1 cellular context compared by ENCODE assay signal in the genomic region with DNA sequence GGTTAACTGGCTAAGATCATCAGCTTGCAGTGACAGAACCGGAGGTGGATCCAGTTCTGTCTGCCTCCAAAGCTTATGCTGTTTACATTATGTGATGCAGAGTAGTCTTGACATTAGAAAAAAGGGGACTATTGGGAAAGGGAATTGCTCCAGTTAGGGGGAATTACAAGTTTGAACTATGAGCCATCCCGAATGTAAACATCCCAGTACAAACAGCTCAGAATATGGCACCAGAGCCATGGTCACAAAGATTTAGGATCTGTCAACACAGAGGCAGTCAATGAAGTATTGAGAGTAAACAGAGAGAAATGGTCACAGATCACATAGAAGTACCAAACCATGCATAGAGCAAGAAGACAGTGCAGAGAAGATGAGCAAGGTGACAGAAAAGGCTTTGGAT.
A peak's percentile ranks its signal among the peaks of the same experiment; 100 is the strongest.
TF ChIP-seq lines count a peak whose summit lies in the region.

No MANE protein-coding gene starts in this region.

TF ChIP-seq in HepG2, 621 proteins besides CTCF, POLR2A, EP300 and RAD21 (continued from another document and continues in another):
- TF ChIP-seq, protein P1, sequence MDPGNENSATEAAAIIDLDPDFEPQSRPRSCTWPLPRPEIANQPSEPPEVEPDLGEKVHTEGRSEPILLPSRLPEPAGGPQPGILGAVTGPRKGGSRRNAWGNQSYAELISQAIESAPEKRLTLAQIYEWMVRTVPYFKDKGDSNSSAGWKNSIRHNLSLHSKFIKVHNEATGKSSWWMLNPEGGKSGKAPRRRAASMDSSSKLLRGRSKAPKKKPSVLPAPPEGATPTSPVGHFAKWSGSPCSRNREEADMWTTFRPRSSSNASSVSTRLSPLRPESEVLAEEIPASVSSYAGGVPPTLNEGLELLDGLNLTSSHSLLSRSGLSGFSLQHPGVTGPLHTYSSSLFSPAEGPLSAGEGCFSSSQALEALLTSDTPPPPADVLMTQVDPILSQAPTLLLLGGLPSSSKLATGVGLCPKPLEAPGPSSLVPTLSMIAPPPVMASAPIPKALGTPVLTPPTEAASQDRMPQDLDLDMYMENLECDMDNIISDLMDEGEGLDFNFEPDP (CRISPR knock-in tag; conservative IDR thresholded peaks at IDR 0.05): no peak
- TF ChIP-seq, protein P2, sequence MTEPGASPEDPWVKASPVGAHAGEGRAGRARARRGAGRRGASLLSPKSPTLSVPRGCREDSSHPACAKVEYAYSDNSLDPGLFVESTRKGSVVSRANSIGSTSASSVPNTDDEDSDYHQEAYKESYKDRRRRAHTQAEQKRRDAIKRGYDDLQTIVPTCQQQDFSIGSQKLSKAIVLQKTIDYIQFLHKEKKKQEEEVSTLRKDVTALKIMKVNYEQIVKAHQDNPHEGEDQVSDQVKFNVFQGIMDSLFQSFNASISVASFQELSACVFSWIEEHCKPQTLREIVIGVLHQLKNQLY (CRISPR knock-in tag; IDR thresholded peaks at IDR 0.05): peak; percentile 86
- TF ChIP-seq AKAP8 (CRISPR knock-in tag; IDR thresholded peaks at IDR 0.05) (peak; percentile 83; the same call in 1 of the 2 replicates), PHF21A (CRISPR knock-in tag; IDR thresholded peaks at IDR 0.05) (peak; percentile 97), SIN3B (IDR thresholded peaks at IDR 0.05; ENCODE audit: low read length) (no peak), FOXM1 (CRISPR knock-in tag; IDR thresholded peaks at IDR 0.05) (no peak), FOXO1 (CRISPR knock-in tag; IDR thresholded peaks at IDR 0.05) (peak; percentile 98), NFKBIZ (CRISPR knock-in tag; IDR thresholded peaks at IDR 0.05) (peak; percentile 64; the same call in 1 of the 2 replicates), ZNF570 (CRISPR knock-in tag; IDR thresholded peaks at IDR 0.05; ENCODE audit: borderline replicate concordance) (no peak), CREM (IDR thresholded peaks at IDR 0.05) (peak; percentile 83; the same call in 1 of the 2 replicates), CREM (CRISPR knock-in tag; IDR thresholded peaks at IDR 0.05) (no peak), U2AF1 (optimal IDR thresholded peaks at IDR 0.05; ENCODE audit: low read depth, low read length) (no peak), NR2F2 (IDR thresholded peaks at IDR 0.05; ENCODE audit: borderline replicate concordance, low read depth) (peak; percentile 97), RAD51 (IDR thresholded peaks at IDR 0.05; ENCODE audit: borderline replicate concordance) (no peak), SIN3A (IDR thresholded peaks at IDR 0.05; ENCODE audit: borderline replicate concordance, low read depth, low read length) (no peak), ZNF460 (CRISPR knock-in tag; IDR thresholded peaks at IDR 0.05; ENCODE audit: borderline replicate concordance) (no peak; the same call in 1 of the 2 replicates), ZNF564 (CRISPR knock-in tag; IDR thresholded peaks at IDR 0.05) (0 out of 2 replicates have a peak, but pooled peaks have one; percentile 30), KDM5A (IDR thresholded peaks at IDR 0.05; ENCODE audit: borderline replicate concordance, low read length) (no peak), PHF8 (CRISPR knock-in tag; IDR thresholded peaks at IDR 0.05) (no peak), TP53 (CRISPR knock-in tag; conservative IDR thresholded peaks at IDR 0.05) (0 out of 2 replicates have a peak, but pooled peaks have one; percentile 71), KDM6A (CRISPR knock-in tag; IDR thresholded peaks at IDR 0.05; ENCODE audit: low read depth) (peak; percentile 90)
- TF ChIP-seq, protein P3, sequence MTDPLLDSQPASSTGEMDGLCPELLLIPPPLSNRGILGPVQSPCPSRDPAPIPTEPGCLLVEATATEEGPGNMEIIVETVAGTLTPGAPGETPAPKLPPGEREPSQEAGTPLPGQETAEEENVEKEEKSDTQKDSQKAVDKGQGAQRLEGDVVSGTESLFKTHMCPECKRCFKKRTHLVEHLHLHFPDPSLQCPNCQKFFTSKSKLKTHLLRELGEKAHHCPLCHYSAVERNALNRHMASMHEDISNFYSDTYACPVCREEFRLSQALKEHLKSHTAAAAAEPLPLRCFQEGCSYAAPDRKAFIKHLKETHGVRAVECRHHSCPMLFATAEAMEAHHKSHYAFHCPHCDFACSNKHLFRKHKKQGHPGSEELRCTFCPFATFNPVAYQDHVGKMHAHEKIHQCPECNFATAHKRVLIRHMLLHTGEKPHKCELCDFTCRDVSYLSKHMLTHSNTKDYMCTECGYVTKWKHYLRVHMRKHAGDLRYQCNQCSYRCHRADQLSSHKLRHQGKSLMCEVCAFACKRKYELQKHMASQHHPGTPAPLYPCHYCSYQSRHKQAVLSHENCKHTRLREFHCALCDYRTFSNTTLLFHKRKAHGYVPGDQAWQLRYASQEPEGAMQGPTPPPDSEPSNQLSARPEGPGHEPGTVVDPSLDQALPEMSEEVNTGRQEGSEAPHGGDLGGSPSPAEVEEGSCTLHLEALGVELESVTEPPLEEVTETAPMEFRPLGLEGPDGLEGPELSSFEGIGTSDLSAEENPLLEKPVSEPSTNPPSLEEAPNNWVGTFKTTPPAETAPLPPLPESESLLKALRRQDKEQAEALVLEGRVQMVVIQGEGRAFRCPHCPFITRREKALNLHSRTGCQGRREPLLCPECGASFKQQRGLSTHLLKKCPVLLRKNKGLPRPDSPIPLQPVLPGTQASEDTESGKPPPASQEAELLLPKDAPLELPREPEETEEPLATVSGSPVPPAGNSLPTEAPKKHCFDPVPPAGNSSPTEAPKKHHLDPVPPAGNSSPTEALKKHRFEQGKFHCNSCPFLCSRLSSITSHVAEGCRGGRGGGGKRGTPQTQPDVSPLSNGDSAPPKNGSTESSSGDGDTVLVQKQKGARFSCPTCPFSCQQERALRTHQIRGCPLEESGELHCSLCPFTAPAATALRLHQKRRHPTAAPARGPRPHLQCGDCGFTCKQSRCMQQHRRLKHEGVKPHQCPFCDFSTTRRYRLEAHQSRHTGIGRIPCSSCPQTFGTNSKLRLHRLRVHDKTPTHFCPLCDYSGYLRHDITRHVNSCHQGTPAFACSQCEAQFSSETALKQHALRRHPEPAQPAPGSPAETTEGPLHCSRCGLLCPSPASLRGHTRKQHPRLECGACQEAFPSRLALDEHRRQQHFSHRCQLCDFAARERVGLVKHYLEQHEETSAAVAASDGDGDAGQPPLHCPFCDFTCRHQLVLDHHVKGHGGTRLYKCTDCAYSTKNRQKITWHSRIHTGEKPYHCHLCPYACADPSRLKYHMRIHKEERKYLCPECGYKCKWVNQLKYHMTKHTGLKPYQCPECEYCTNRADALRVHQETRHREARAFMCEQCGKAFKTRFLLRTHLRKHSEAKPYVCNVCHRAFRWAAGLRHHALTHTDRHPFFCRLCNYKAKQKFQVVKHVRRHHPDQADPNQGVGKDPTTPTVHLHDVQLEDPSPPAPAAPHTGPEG (CRISPR knock-in tag; IDR thresholded peaks at IDR 0.05): 0 out of 2 replicates have a peak, but pooled peaks have one; percentile 73
- TF ChIP-seq, protein P4, sequence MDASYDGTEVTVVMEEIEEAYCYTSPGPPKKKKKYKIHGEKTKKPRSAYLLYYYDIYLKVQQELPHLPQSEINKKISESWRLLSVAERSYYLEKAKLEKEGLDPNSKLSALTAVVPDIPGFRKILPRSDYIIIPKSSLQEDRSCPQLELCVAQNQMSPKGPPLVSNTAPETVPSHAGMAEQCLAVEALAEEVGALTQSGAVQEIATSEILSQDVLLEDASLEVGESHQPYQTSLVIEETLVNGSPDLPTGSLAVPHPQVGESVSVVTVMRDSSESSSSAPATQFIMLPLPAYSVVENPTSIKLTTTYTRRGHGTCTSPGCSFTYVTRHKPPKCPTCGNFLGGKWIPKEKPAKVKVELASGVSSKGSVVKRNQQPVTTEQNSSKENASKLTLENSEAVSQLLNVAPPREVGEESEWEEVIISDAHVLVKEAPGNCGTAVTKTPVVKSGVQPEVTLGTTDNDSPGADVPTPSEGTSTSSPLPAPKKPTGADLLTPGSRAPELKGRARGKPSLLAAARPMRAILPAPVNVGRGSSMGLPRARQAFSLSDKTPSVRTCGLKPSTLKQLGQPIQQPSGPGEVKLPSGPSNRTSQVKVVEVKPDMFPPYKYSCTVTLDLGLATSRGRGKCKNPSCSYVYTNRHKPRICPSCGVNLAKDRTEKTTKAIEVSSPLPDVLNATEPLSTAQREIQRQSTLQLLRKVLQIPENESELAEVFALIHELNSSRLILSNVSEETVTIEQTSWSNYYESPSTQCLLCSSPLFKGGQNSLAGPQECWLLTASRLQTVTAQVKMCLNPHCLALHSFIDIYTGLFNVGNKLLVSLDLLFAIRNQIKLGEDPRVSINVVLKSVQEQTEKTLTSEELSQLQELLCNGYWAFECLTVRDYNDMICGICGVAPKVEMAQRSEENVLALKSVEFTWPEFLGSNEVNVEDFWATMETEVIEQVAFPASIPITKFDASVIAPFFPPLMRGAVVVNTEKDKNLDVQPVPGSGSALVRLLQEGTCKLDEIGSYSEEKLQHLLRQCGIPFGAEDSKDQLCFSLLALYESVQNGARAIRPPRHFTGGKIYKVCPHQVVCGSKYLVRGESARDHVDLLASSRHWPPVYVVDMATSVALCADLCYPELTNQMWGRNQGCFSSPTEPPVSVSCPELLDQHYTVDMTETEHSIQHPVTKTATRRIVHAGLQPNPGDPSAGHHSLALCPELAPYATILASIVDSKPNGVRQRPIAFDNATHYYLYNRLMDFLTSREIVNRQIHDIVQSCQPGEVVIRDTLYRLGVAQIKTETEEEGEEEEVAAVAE (CRISPR knock-in tag; IDR thresholded peaks at IDR 0.05; ENCODE audit: borderline replicate concordance): peak; percentile 78; the same call in 1 of the 2 replicates
- TF ChIP-seq, protein P5, sequence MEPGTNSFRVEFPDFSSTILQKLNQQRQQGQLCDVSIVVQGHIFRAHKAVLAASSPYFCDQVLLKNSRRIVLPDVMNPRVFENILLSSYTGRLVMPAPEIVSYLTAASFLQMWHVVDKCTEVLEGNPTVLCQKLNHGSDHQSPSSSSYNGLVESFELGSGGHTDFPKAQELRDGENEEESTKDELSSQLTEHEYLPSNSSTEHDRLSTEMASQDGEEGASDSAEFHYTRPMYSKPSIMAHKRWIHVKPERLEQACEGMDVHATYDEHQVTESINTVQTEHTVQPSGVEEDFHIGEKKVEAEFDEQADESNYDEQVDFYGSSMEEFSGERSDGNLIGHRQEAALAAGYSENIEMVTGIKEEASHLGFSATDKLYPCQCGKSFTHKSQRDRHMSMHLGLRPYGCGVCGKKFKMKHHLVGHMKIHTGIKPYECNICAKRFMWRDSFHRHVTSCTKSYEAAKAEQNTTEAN (CRISPR knock-in tag; conservative IDR thresholded peaks at IDR 0.05): peak; percentile 58; the same call in 1 of the 2 replicates
- TF ChIP-seq, protein P6, sequence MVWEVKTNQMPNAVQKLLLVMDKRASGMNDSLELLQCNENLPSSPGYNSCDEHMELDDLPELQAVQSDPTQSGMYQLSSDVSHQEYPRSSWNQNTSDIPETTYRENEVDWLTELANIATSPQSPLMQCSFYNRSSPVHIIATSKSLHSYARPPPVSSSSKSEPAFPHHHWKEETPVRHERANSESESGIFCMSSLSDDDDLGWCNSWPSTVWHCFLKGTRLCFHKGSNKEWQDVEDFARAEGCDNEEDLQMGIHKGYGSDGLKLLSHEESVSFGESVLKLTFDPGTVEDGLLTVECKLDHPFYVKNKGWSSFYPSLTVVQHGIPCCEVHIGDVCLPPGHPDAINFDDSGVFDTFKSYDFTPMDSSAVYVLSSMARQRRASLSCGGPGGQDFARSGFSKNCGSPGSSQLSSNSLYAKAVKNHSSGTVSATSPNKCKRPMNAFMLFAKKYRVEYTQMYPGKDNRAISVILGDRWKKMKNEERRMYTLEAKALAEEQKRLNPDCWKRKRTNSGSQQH (CRISPR knock-in tag; IDR thresholded peaks at IDR 0.05; ENCODE audit: low read depth): no peak
- TF ChIP-seq, protein P7, sequence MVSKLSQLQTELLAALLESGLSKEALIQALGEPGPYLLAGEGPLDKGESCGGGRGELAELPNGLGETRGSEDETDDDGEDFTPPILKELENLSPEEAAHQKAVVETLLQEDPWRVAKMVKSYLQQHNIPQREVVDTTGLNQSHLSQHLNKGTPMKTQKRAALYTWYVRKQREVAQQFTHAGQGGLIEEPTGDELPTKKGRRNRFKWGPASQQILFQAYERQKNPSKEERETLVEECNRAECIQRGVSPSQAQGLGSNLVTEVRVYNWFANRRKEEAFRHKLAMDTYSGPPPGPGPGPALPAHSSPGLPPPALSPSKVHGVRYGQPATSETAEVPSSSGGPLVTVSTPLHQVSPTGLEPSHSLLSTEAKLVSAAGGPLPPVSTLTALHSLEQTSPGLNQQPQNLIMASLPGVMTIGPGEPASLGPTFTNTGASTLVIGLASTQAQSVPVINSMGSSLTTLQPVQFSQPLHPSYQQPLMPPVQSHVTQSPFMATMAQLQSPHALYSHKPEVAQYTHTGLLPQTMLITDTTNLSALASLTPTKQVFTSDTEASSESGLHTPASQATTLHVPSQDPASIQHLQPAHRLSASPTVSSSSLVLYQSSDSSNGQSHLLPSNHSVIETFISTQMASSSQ (IDR thresholded peaks at IDR 0.05; ENCODE audit: low read depth): peak; percentile 75
- TF ChIP-seq, protein P7 (CRISPR knock-in tag; IDR thresholded peaks at IDR 0.05; ENCODE audit: borderline replicate concordance): peak; percentile 52; the same call in 1 of the 2 replicates
- TF ChIP-seq, protein P8, sequence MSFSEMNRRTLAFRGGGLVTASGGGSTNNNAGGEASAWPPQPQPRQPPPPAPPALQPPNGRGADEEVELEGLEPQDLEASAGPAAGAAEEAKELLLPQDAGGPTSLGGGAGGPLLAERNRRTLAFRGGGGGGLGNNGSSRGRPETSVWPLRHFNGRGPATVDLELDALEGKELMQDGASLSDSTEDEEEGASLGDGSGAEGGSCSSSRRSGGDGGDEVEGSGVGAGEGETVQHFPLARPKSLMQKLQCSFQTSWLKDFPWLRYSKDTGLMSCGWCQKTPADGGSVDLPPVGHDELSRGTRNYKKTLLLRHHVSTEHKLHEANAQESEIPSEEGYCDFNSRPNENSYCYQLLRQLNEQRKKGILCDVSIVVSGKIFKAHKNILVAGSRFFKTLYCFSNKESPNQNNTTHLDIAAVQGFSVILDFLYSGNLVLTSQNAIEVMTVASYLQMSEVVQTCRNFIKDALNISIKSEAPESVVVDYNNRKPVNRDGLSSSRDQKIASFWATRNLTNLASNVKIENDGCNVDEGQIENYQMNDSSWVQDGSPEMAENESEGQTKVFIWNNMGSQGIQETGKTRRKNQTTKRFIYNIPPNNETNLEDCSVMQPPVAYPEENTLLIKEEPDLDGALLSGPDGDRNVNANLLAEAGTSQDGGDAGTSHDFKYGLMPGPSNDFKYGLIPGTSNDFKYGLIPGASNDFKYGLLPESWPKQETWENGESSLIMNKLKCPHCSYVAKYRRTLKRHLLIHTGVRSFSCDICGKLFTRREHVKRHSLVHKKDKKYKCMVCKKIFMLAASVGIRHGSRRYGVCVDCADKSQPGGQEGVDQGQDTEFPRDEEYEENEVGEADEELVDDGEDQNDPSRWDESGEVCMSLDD (CRISPR knock-in tag; IDR thresholded peaks at IDR 0.05; ENCODE audit: borderline replicate concordance): no peak
